In the genomic region with DNA sequence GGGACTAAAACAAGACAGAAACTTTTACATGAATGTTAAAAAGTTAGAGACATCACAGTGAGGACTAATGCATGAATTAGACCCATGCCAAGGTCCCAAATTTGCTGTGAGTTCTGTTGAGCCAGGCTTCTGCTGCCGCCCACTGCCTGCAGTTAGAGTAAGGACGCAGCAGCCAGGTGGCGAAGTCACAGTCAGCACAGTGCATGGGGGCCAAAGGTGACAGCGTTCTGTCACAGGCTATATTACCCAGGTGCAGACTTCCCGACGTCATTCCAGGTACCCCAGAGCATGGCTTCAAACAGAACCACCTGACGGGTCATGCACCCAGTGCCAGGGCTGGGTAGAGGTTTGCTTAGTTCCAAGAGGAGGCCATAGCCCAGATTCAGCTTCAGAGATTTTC, we compare ENCODE assay signal across 37 cellular contexts. TPM values are rescaled to one million over a fixed set of nuclear protein-coding genes. Genes with fewer than 3 reads are reported as not detected.
"Had no signal": no experiment of that assay in that cellular context is flagged by ENCODE, and none has a peak within 500 bp of the region (broad histone marks: within the 10 kb centered on the region; RNA-seq: fewer than 3 reads in every experiment).

No MANE protein-coding gene starts in this region.

- H3K36me3 Mint-ChIP-seq: activated naive CD4-positive, alpha-beta T cell treated with anti-CD3 and anti-CD28 coated beads, Interleukin-2, amount 50 U/mL, for 24 hours; WTC11 had no signal

- ATAC-seq: activated CD4-positive, alpha-beta T cell treated with anti-CD3 and anti-CD28 coated beads for 36 hours; activated CD4-positive, CD25-positive, alpha-beta regulatory T cell treated with anti-CD3 and anti-CD28 coated beads, Interleukin-2, amount 50 U/mL, for 24 hours; activated CD8-positive, alpha-beta T cell treated with anti-CD3 and anti-CD28 coated beads, Interleukin-2, amount 10 ng/mL, durations not matched to agents 7 days and 5 days; body of pancreas; PC-3 had no signal

- H3K27ac Mint-ChIP-seq: activated CD4-positive, alpha-beta T cell treated with anti-CD3 and anti-CD28 coated beads for 36 hours; activated CD4-positive, alpha-beta T cell treated with anti-CD3 and anti-CD28 coated beads, Interleukin-2, amount 10 ng/mL, durations not matched to agents 7 days and 5 days; activated CD8-positive, alpha-beta T cell treated with anti-CD3 and anti-CD28 coated beads, Interleukin-2, amount 10 ng/mL, durations not matched to agents 7 days and 5 days; activated naive CD4-positive, alpha-beta T cell treated with anti-CD3 and anti-CD28 coated beads, Interleukin-2, amount 50 U/mL, for 24 hours; activated T-cell treated with anti-CD3 and anti-CD28 coated beads, Interleukin-2, amount 50 U/mL, for 24 hours; activated T-helper 2 cell treated with anti-CD3 and anti-CD28 coated beads, Interferon-gamma antibody, Interleukin-2, Interleukin-4, amounts not matched to agents 10 μg/mL and 5 μg/mL and 100 μg/mL, durations not matched to agents 14 hours and 24 hours and 36 hours; T-helper 1 cell treated with Interleukin-12 subunit alpha and Interleukin-12 subunit beta and Interleukin-4 antibody, amounts not matched to agents 30 μg/mL and 1 μg/mL, for 36 hours; T-helper 2 cell treated with Interferon-gamma antibody and Interleukin-4, amounts not matched to agents 5 μg/mL and 100 μg/mL, for 36 hours; WTC11 had no signal

- H3K27ac ChIP-seq: adrenal gland, body of pancreas, breast epithelium, Peyer's patch, SJSA1 had no signal

- H3K27me3 ChIP-seq: MG63, Peyer's patch, SJSA1 had no signal

- DNase-seq: activated CD4-positive, alpha-beta T cell treated with anti-CD3 and anti-CD28 coated beads for 36 hours; activated CD4-positive, alpha-beta T cell treated with anti-CD3 and anti-CD28 coated beads, Interleukin-2, amount 10 ng/mL, durations not matched to agents 7 days and 5 days; activated CD4-positive, alpha-beta T cell treated with anti-CD3 and anti-CD28 coated beads, Interleukin-2, amount 50 U/mL, for 48 hours; activated CD8-positive, alpha-beta T cell treated with anti-CD3 and anti-CD28 coated beads, Interleukin-2, amount 10 ng/mL, durations not matched to agents 7 days and 5 days; activated gamma-delta T cell; activated naive CD4-positive, alpha-beta T cell treated with Interleukin-2 at 50 U/mL for 16 hours; activated T-cell treated with anti-CD3 and anti-CD28 coated beads, Interleukin-2, amount 50 U/mL, for 24 hours; adrenal gland; Karpas-422; MG63; NCI-H1048; NCI-H1105 treated with DMSO at 0.1 percent for 48 hours; NCI-H1436; NCI-H187; NCI-H2029 treated with DMSO at 0.1 percent for 48 hours; NCI-H2107; NCI-H2171; NCI-H510A; NCI-H748 treated with DMSO at 0.1 percent for 48 hours; NK-92 treated with Interleukin-12 subunit alpha and Interleukin-12 subunit beta, amount 100 ng/mL, for 24 hours; PC-3; Peyer's patch; RPMI8226; SHP77 treated with DMSO at 0.1 percent for 48 hours; SK-N-SH had no signal

- H3K4me1 Mint-ChIP-seq: activated CD4-positive, alpha-beta T cell treated with anti-CD3 and anti-CD28 coated beads for 36 hours; activated CD4-positive, alpha-beta T cell treated with anti-CD3 and anti-CD28 coated beads, Interleukin-2, amount 10 ng/mL, durations not matched to agents 7 days and 5 days; activated naive CD4-positive, alpha-beta T cell treated with anti-CD3 and anti-CD28 coated beads, Interleukin-2, amount 50 U/mL, for 24 hours had no signal

- H3K36me3 ChIP-seq: adrenal gland, breast epithelium, MG63, Peyer's patch, SJSA1 had no signal

- H3K9ac ChIP-seq: SK-N-SH had no signal

- H3K4me1 ChIP-seq: adrenal gland, body of pancreas, breast epithelium, Peyer's patch had no signal

- H3K4me2 ChIP-seq: SK-N-SH had no signal

- H3K4me3 Mint-ChIP-seq: activated CD4-positive, alpha-beta T cell treated with anti-CD3 and anti-CD28 coated beads for 36 hours; activated CD4-positive, alpha-beta T cell treated with anti-CD3 and anti-CD28 coated beads, Interleukin-2, amount 10 ng/mL, durations not matched to agents 7 days and 5 days; activated CD8-positive, alpha-beta T cell treated with anti-CD3 and anti-CD28 coated beads, Interleukin-2, amount 10 ng/mL, durations not matched to agents 7 days and 5 days; activated naive CD4-positive, alpha-beta T cell treated with anti-CD3 and anti-CD28 coated beads, Interleukin-2, amount 50 U/mL, for 24 hours; activated T-cell treated with anti-CD3 and anti-CD28 coated beads, Interleukin-2, amount 50 U/mL, for 24 hours; T-helper 1 cell treated with Interleukin-12 subunit alpha and Interleukin-12 subunit beta and Interleukin-4 antibody, amounts not matched to agents 30 μg/mL and 1 μg/mL, for 36 hours; T-helper 2 cell treated with Interferon-gamma antibody and Interleukin-4, amounts not matched to agents 5 μg/mL and 100 μg/mL, for 36 hours; WTC11 had no signal

- H3K9me3 Mint-ChIP-seq: activated CD4-positive, alpha-beta T cell treated with anti-CD3 and anti-CD28 coated beads, Interleukin-2, amount 10 ng/mL, durations not matched to agents 7 days and 5 days; activated naive CD4-positive, alpha-beta T cell treated with anti-CD3 and anti-CD28 coated beads, Interleukin-2, amount 50 U/mL, for 24 hours; activated T-cell treated with anti-CD3 and anti-CD28 coated beads, Interleukin-2, amount 50 U/mL, for 24 hours; activated T-helper 2 cell treated with anti-CD3 and anti-CD28 coated beads, Interferon-gamma antibody, Interleukin-2, Interleukin-4, amounts not matched to agents 10 μg/mL and 5 μg/mL and 100 μg/mL, durations not matched to agents 14 hours and 24 hours and 36 hours; T-helper 1 cell treated with Interleukin-12 subunit alpha and Interleukin-12 subunit beta and Interleukin-4 antibody, amounts not matched to agents 30 μg/mL and 1 μg/mL, for 36 hours; T-helper 2 cell treated with Interferon-gamma antibody and Interleukin-4, amounts not matched to agents 5 μg/mL and 100 μg/mL, for 36 hours; WTC11 had no signal

- H3K4me3 ChIP-seq: adrenal gland, body of pancreas, breast epithelium, MG63, Peyer's patch, SJSA1 had no signal

- H3K9me3 ChIP-seq: adrenal gland, body of pancreas, breast epithelium, MG63, Peyer's patch, SJSA1, SK-N-SH had no signal

- FAIRE-seq: astrocyte, TTC549 had no signal

RNA-seq across cellular contexts. Expression of a gene that starts 33.9 kb away (rescaled TPM):
- total RNA-seq: activated CD4-positive, alpha-beta T cell treated with anti-CD3 and anti-CD28 coated beads for 36 hours; activated CD4-positive, alpha-beta T cell treated with anti-CD3 and anti-CD28 coated beads, Interleukin-2, amount 10 ng/mL, durations not matched to agents 7 days and 5 days; activated CD8-positive, alpha-beta T cell treated with anti-CD3 and anti-CD28 coated beads, Interleukin-2, amount 10 ng/mL, durations not matched to agents 7 days and 5 days; activated T-helper 2 cell treated with anti-CD3 and anti-CD28 coated beads, Interferon-gamma antibody, Interleukin-2, Interleukin-4, amounts not matched to agents 10 μg/mL and 5 μg/mL and 100 μg/mL, durations not matched to agents 14 hours and 24 hours and 36 hours; astrocyte; body of pancreas; breast epithelium; cardiac septum; WTC11 had no signal
- polyA plus RNA-seq: adrenal gland, SK-N-SH had no signal

RNA-seq across cellular contexts. Expression of a gene that starts 46.1 kb away (rescaled TPM):
- total RNA-seq: activated CD4-positive, alpha-beta T cell treated with anti-CD3 and anti-CD28 coated beads, Interleukin-2, amount 10 ng/mL, durations not matched to agents 7 days and 5 days; activated CD8-positive, alpha-beta T cell treated with anti-CD3 and anti-CD28 coated beads, Interleukin-2, amount 10 ng/mL, durations not matched to agents 7 days and 5 days; activated T-helper 2 cell treated with anti-CD3 and anti-CD28 coated beads, Interferon-gamma antibody, Interleukin-2, Interleukin-4, amounts not matched to agents 10 μg/mL and 5 μg/mL and 100 μg/mL, durations not matched to agents 14 hours and 24 hours and 36 hours; adrenal gland; astrocyte; body of pancreas; breast epithelium; cardiac septum; PC-3 had no signal
- polyA plus RNA-seq: adrenal gland, SK-N-SH had no signal
